Comparison of ENCODE assay signal across 17 cellular contexts in the genomic region with DNA sequence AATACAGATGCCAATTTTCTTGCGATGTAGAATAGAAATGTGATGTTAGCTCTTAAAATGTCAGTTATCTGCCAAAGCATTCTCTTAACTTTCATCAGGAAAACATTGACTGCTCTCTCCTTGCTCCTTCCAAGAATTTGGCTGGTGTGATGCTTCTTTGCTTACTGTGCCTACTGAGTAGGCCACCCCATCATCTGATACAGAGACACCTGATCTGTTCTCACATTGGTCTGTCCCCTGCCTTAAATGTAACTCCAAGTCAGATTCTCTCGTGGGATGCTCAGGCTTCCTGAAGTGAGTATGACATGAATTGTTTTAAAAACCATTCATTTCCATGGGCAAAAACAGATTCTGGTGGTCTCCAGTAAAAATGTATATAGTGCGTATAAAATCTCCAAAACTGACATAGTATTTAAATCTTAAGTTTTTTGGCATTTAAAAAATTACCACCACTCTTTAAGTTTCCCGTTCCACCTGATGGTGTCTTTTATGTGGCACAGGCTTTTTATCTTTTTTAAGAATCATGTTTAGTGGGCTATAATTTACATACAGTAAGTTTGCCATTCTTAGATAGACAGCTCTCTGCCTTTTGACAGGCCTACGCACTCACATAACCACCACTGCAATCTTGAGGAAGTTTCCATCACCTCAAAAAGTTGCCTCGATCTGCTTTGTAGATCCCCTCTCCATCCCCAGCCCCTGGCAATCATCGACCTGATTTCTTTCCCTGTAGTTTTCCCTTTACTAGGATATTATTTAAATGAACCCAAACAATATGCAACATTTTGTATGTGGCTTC. TPM values are rescaled to one million over a fixed set of nuclear protein-coding genes. Genes with fewer than 3 reads are reported as not detected.
DNase-seq lines count a peak whose midpoint lies in the region; ATAC-seq and TF ChIP-seq lines count a peak whose summit lies in the region.
"Had no signal": no experiment of that assay in that cellular context is flagged by ENCODE, and none has a peak within 500 bp of the region (broad histone marks: within the 10 kb centered on the region; RNA-seq: fewer than 3 reads in every experiment).

No MANE protein-coding gene starts in this region.

- no peaks in the 10 kb centered on the region for H3K79me2 ChIP-seq in DND-41 (ENCODE audit: insufficient read depth, low read length)

- no peaks in the 10 kb centered on the region for H3K9me3 Mint-ChIP-seq in activated CD4-positive, alpha-beta T cell treated with anti-CD3 and anti-CD28 coated beads for 36 hours (ENCODE audit: low read depth)
- no peaks in the 10 kb centered on the region for H3K9me3 Mint-ChIP-seq in activated naive CD4-positive, alpha-beta T cell treated with anti-CD3 and anti-CD28 coated beads, Interleukin-2, amount 10 ng/mL, durations not matched to agents 7 days and 5 days
- H3K9me3 Mint-ChIP-seq in nephron progenitor cell = peaks cover 24% of the 10 kb centered on the region

- no peaks in the 10 kb centered on the region for H3K27me3 Mint-ChIP-seq in activated CD4-positive, alpha-beta T cell treated with anti-CD3 and anti-CD28 coated beads for 36 hours
- no peaks in the 10 kb centered on the region for H3K27me3 Mint-ChIP-seq in activated naive CD4-positive, alpha-beta T cell treated with anti-CD3 and anti-CD28 coated beads, Interleukin-2, amount 10 ng/mL, durations not matched to agents 7 days and 5 days
- H3K27me3 Mint-ChIP-seq in nephron progenitor cell (ENCODE audit: low read depth, poor library complexity) = no peaks in the 10 kb centered on the region

- H3K9ac ChIP-seq in DND-41 (ENCODE audit: low read depth, low read length) = no peak overlapping the region
- H3K9ac ChIP-seq: BLaER1 treated with 17β-estradiol and CSF1 and Interleukin-3, amounts not matched to agents 10 nM and 100 nM had no signal

- H3K4me2 ChIP-seq in DND-41 (ENCODE audit: insufficient read depth, low read length) = no peak overlapping the region
- H3K4me2 ChIP-seq: BLaER1 treated with 17β-estradiol and CSF1 and Interleukin-3, amounts not matched to agents 10 nM and 100 nM had no signal

- H2AFZ ChIP-seq in DND-41 (ENCODE audit: low read depth, low read length) = no peak overlapping the region

- no peak overlapping the region for H3K27ac ChIP-seq in DND-41 (ENCODE audit: low read length)
- H3K27ac ChIP-seq: BLaER1 treated with 17β-estradiol and CSF1 and Interleukin-3, amounts not matched to agents 10 nM and 100 nM; right atrium auricular region had no signal

- ATAC-seq in activated CD4-positive, alpha-beta T cell treated with anti-CD3 and anti-CD28 coated beads for 36 hours = peak; percentile 70
- ATAC-seq in DND-41 (ENCODE audit: insufficient read depth, low read depth) (peak; percentile 58; the same call in 2 of the 3 replicates), HG03280 (IDR thresholded peaks at IDR 0.05; ENCODE audit: unreplicated experiment) (no peak)
- ATAC-seq: WTC11 had no signal

- peak overlapping the region; percentile 94 for H3K27ac Mint-ChIP-seq in activated CD4-positive, alpha-beta T cell treated with anti-CD3 and anti-CD28 coated beads for 36 hours
- H3K27ac Mint-ChIP-seq in activated naive CD4-positive, alpha-beta T cell treated with anti-CD3 and anti-CD28 coated beads, Interleukin-2, amount 10 ng/mL, durations not matched to agents 7 days and 5 days = peak overlapping the region; percentile 56
- peak overlapping the region; percentile 40 for H3K27ac Mint-ChIP-seq in nephron progenitor cell

- H3K36me3 Mint-ChIP-seq in activated CD4-positive, alpha-beta T cell treated with anti-CD3 and anti-CD28 coated beads for 36 hours (ENCODE audit: low read depth) = peaks cover 52% of the 10 kb centered on the region
- peaks cover 60% of the 10 kb centered on the region for H3K36me3 Mint-ChIP-seq in activated naive CD4-positive, alpha-beta T cell treated with anti-CD3 and anti-CD28 coated beads, Interleukin-2, amount 10 ng/mL, durations not matched to agents 7 days and 5 days
- peaks cover 67% of the 10 kb centered on the region for H3K36me3 Mint-ChIP-seq in nephron progenitor cell (ENCODE audit: low read depth)

- TF ChIP-seq CTCF in DND-41 (IDR thresholded peaks at IDR 0.05; ENCODE audit: borderline replicate concordance, extremely low read depth, low read length, poor library complexity, severe bottlenecking) (no peak), nephron progenitor cell (IDR thresholded peaks at IDR 0.05) (no peak)

- POLR2A ChIA-PET in activated CD4-positive, alpha-beta T cell treated with anti-CD3 and anti-CD28 coated beads for 36 hours (lab: Charles Lee) = no interaction called here

- DNase-seq in activated CD4-positive, alpha-beta T cell treated with anti-CD3 and anti-CD28 coated beads for 36 hours = peak; percentile 58
- DNase-seq in activated CD4-positive, alpha-beta T cell treated with anti-CD3 and anti-CD28 coated beads, Interleukin-2, amount 50 U/mL, for 4 hours = no peak
- DNase-seq in DND-41 = no peak
- no peak for DNase-seq in activated naive CD4-positive, alpha-beta T cell treated with anti-CD3 and anti-CD28 coated beads, Interleukin-2, amount 10 ng/mL, durations not matched to agents 7 days and 5 days
- no peak for DNase-seq in nephron progenitor cell
- DNase-seq in NOMO-1 treated with DMSO at 0.1 percent for 48 hours (lab: John Stamatoyannopoulos, UW; ENCODE audit: unreplicated experiment) = no peak
- no peak for DNase-seq in COR-L47 (lab: John Stamatoyannopoulos, UW)
- DNase-seq: DMS53, head of caudate nucleus, Kasumi-1, NCI-H1092, NCI-H524, SHP77 treated with DMSO at 0.1 percent for 48 hours had no signal

- H3K9me3 ChIP-seq in DND-41 (ENCODE audit: insufficient read depth, low read length, severe bottlenecking) = peaks cover 3% of the 10 kb centered on the region
- H3K9me3 ChIP-seq: right atrium auricular region had no signal

- H3K27me3 ChIP-seq in DND-41 (ENCODE audit: insufficient read depth, low read length, poor library complexity) = no peaks in the 10 kb centered on the region
- H3K27me3 ChIP-seq: BLaER1 treated with 17β-estradiol and CSF1 and Interleukin-3, amounts not matched to agents 10 nM and 100 nM; right atrium auricular region had no signal

- H3K4me1 ChIP-seq in DND-41 (ENCODE audit: insufficient read depth, low read length) = no peaks in the 10 kb centered on the region
- H3K4me1 ChIP-seq: right atrium auricular region had no signal

- CTCF ChIA-PET in activated CD4-positive, alpha-beta T cell treated with anti-CD3 and anti-CD28 coated beads for 36 hours (lab: Charles Lee) = interaction anchor here (0.6 to 0.8 kb wide), 3 partner anchors 16 to 1890 kb away, joined by 3 to 4 read pairs (median 3); no protein-coding TSS in a partner anchor
- CTCF ChIA-PET in activated naive CD4-positive, alpha-beta T cell treated with anti-CD3 and anti-CD28 coated beads, Interleukin-2, amount 10 ng/mL, durations not matched to agents 7 days and 5 days (lab: Charles Lee) = interaction anchor here (0.6 kb wide), 2 partner anchors 12 to 35 kb away, joined by 3 to 4 read pairs; no protein-coding TSS in a partner anchor

- intact Hi-C loops in activated CD4-positive, alpha-beta T cell treated with anti-CD3 and anti-CD28 coated beads for 36 hours (cut with DNase I, micrococcal nuclease) = loop anchor here in 1 of 2 experiments (1.0 kb wide), 1 partner anchor 58 kb away; the partner anchor contains the start of gene SCLY

- no peaks in the 10 kb centered on the region for H4K20me1 ChIP-seq in DND-41 (ENCODE audit: insufficient read depth, low read length)

- H3K36me3 ChIP-seq in DND-41 (ENCODE audit: insufficient read depth, low read length) = no peaks in the 10 kb centered on the region
- H3K36me3 ChIP-seq: right atrium auricular region had no signal

- no peak overlapping the region for H3K4me3 ChIP-seq in DND-41 (ENCODE audit: low read depth in 1 of 2, low read length in 2 of 2)
- H3K4me3 ChIP-seq: BLaER1 treated with 17β-estradiol and CSF1 and Interleukin-3, amounts not matched to agents 10 nM and 100 nM; right atrium auricular region had no signal

- H3K4me1 Mint-ChIP-seq in activated CD4-positive, alpha-beta T cell treated with anti-CD3 and anti-CD28 coated beads for 36 hours = peaks cover 70% of the 10 kb centered on the region
- peaks cover 38% of the 10 kb centered on the region for H3K4me1 Mint-ChIP-seq in activated naive CD4-positive, alpha-beta T cell treated with anti-CD3 and anti-CD28 coated beads, Interleukin-2, amount 10 ng/mL, durations not matched to agents 7 days and 5 days
- no peaks in the 10 kb centered on the region for H3K4me1 Mint-ChIP-seq in nephron progenitor cell

- peak overlapping the region; percentile 58 for H3K4me3 Mint-ChIP-seq in activated CD4-positive, alpha-beta T cell treated with anti-CD3 and anti-CD28 coated beads for 36 hours
- no peak overlapping the region for H3K4me3 Mint-ChIP-seq in activated naive CD4-positive, alpha-beta T cell treated with anti-CD3 and anti-CD28 coated beads, Interleukin-2, amount 10 ng/mL, durations not matched to agents 7 days and 5 days
- H3K4me3 Mint-ChIP-seq in nephron progenitor cell = no peak overlapping the region
- H3K4me3 Mint-ChIP-seq: WTC11 had no signal

RNA-seq across cellular contexts. Expression of gene UBE2F, which starts 36.6 kb away (rescaled TPM):
- 10 to 100 TPM; 59.2 to 75.5 TPM for total RNA-seq in activated CD4-positive, alpha-beta T cell treated with anti-CD3 and anti-CD28 coated beads for 36 hours

RNA-seq across cellular contexts. Expression of gene SCLY, which starts 57.4 kb away (rescaled TPM):
- total RNA-seq in activated CD4-positive, alpha-beta T cell treated with anti-CD3 and anti-CD28 coated beads for 36 hours = 10 to 100 TPM; 59.2 to 60.5 TPM

Comparison
In these comparisons a context has a peak if more than half of its experiments do, and no peak if none do; other contexts are left out.
1. H3K27ac Mint-ChIP-seq: peak in every context shown above with its lines; median percentile 94 in activated CD4-positive, alpha-beta T cell treated with anti-CD3 and anti-CD28 coated beads for 36 hours; 56 in activated naive CD4-positive, alpha-beta T cell treated with anti-CD3 and anti-CD28 coated beads, Interleukin-2, amount 10 ng/mL, durations not matched to agents 7 days and 5 days; 40 in nephron progenitor cell.